In the genomic region with DNA sequence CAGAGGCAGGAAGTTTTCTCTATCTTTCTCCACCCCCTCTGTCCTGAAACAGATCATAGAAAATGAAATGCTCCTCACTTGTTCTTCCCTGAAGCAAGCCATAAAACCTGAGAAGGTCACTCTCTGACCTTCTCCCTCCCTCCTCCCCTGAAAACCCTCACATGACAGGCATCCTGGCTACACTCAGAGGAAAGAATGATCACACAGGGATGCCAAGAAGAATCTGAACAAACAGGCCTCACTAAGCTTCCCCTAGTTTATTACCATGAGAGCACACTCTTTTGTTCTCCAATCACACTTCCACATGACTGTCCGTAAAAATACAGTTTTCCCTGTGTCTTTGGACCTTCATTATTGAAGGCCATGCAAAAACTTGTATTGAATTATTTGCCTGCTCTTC, we compare ENCODE assay signal across 20 cellular contexts.
DNase-seq lines count a peak whose midpoint lies in the region; ATAC-seq and TF ChIP-seq lines count a peak whose summit lies in the region.
"Had no signal": no experiment of that assay in that cellular context is flagged by ENCODE, and none has a peak within 500 bp of the region (broad histone marks: within the 10 kb centered on the region; RNA-seq: fewer than 3 reads in every experiment).

No MANE protein-coding gene starts in this region.

- no peak overlapping the region for H3K4me2 ChIP-seq in hepatocyte

- H3K27ac Mint-ChIP-seq in Caco-2 (ENCODE audit: unreplicated experiment) (peak overlapping the region; percentile 90), brain (peak overlapping the region in 4 of 5 experiments; percentile 73 to 90 (median 84))
- H3K27ac Mint-ChIP-seq: activated CD4-positive, alpha-beta T cell treated with anti-CD3 and anti-CD28 coated beads, Interleukin-2, amount 10 ng/mL, durations not matched to agents 7 days and 5 days; activated naive CD8-positive, alpha-beta T cell treated with anti-CD3 and anti-CD28 coated beads, Interleukin-2, amount 50 U/mL, for 24 hours; dendritic cell treated with granulocyte-macrophage colony-stimulating factor and Interleukin-4, amounts not matched to agents 40 ng/mL and 50 ng/mL, for 4 days; IgD-negative memory B cell had no signal

- H3K36me3 Mint-ChIP-seq in Caco-2 (ENCODE audit: insufficient read depth, unreplicated experiment) (peaks cover 6% of the 10 kb centered on the region), brain (no peaks in the 10 kb centered on the region)
- H3K36me3 Mint-ChIP-seq: CD14-positive monocyte, IgD-negative memory B cell had no signal

- H3K36me3 ChIP-seq in Caco-2 (ENCODE audit: control insufficient read depth, insufficient read depth, low read length) (no peaks in the 10 kb centered on the region), hepatocyte (replicated peaks; ENCODE audit: insufficient read depth, low read depth) (no peaks in the 10 kb centered on the region), rectal smooth muscle tissue (ENCODE audit: control insufficient read depth, insufficient read depth, low read length) (no peaks in the 10 kb centered on the region)
- H3K36me3 ChIP-seq: breast epithelium, gastroesophageal sphincter, neutrophil had no signal

- H3K9me2 ChIP-seq in hepatocyte (replicated peaks; ENCODE audit: insufficient read depth): no peaks in the 10 kb centered on the region

- H3K27ac ChIP-seq in hepatocyte: peak overlapping the region; percentile 81
- H3K27ac ChIP-seq in rectal smooth muscle tissue (ENCODE audit: low read depth, low read length): peak overlapping the region; percentile 82
- H3K27ac ChIP-seq: breast epithelium, neutrophil, psoas muscle had no signal

- no TSS peak for BruUV-seq in Caco-2 (replicated peaks; lab: Mats Ljungman, UMichigan)

- 39% methylated on average over 1 of the region's 1 CpG for WGBS in hepatocyte (ENCODE audit: low lambda C conversion rate, missing lambda C conversion rate)

- H3K9me3 Mint-ChIP-seq in Caco-2 (ENCODE audit: unreplicated experiment): peaks cover 18% of the 10 kb centered on the region
- H3K9me3 Mint-ChIP-seq in brain: peaks cover 0 to 12% (median 4%) of the 10 kb centered on the region in 5 experiments
- H3K9me3 Mint-ChIP-seq: activated CD4-positive, alpha-beta T cell treated with anti-CD3 and anti-CD28 coated beads, Interleukin-2, amount 10 ng/mL, durations not matched to agents 7 days and 5 days; activated naive CD8-positive, alpha-beta T cell treated with anti-CD3 and anti-CD28 coated beads, Interleukin-2, amount 50 U/mL, for 24 hours; dendritic cell treated with granulocyte-macrophage colony-stimulating factor and Interleukin-4, amounts not matched to agents 40 ng/mL and 50 ng/mL, for 4 days had no signal

- H3K9me3 ChIP-seq in Caco-2 (peaks cover 13% of the 10 kb centered on the region), hepatocyte (ENCODE audit: low read depth) (no peaks in the 10 kb centered on the region)
- H3K9me3 ChIP-seq: breast epithelium, gastroesophageal sphincter, neutrophil, psoas muscle had no signal

- no peaks in the 10 kb centered on the region for H3K27me3 Mint-ChIP-seq in Caco-2 (ENCODE audit: insufficient read depth, unreplicated experiment)
- peaks cover 5% of the 10 kb centered on the region for H3K27me3 Mint-ChIP-seq in brain

- H3K4me1 Mint-ChIP-seq in Caco-2 (ENCODE audit: low read depth, unreplicated experiment): peaks cover 14% of the 10 kb centered on the region
- H3K4me1 Mint-ChIP-seq in brain: peaks cover 44% of the 10 kb centered on the region
- H3K4me1 Mint-ChIP-seq: activated CD4-positive, alpha-beta T cell treated with anti-CD3 and anti-CD28 coated beads, Interleukin-2, amount 10 ng/mL, durations not matched to agents 7 days and 5 days; activated naive CD8-positive, alpha-beta T cell treated with anti-CD3 and anti-CD28 coated beads, Interleukin-2, amount 50 U/mL, for 24 hours; CD14-positive monocyte had no signal

- POLR2A ChIA-PET in Caco-2 (lab: Charles Lee): no interaction called here

- no peak overlapping the region for H3K9ac ChIP-seq in rectal smooth muscle tissue (ENCODE audit: low read length)

- no peak overlapping the region for H2AFZ ChIP-seq in hepatocyte

- H3K4me1 ChIP-seq in Caco-2 (peaks cover 14% of the 10 kb centered on the region), hepatocyte (ENCODE audit: insufficient read depth) (peaks cover 32% of the 10 kb centered on the region), rectal smooth muscle tissue (ENCODE audit: control insufficient read depth, insufficient read depth, low read length) (peaks cover 20% of the 10 kb centered on the region)
- H3K4me1 ChIP-seq: breast epithelium had no signal

- no peaks in the 10 kb centered on the region for H4K20me1 ChIP-seq in hepatocyte (ENCODE audit: insufficient read depth, poor library complexity, severe bottlenecking)

- H3K4me3 Mint-ChIP-seq in Caco-2 (ENCODE audit: unreplicated experiment) (no peak overlapping the region), brain (peak overlapping the region in 1 of 5 experiments; percentile 11)
- H3K4me3 Mint-ChIP-seq: activated CD4-positive, alpha-beta T cell treated with anti-CD3 and anti-CD28 coated beads, Interleukin-2, amount 10 ng/mL, durations not matched to agents 7 days and 5 days; activated naive CD8-positive, alpha-beta T cell treated with anti-CD3 and anti-CD28 coated beads, Interleukin-2, amount 50 U/mL, for 24 hours; CD14-positive monocyte; dendritic cell treated with granulocyte-macrophage colony-stimulating factor and Interleukin-4, amounts not matched to agents 40 ng/mL and 50 ng/mL, for 4 days; IgD-negative memory B cell had no signal

- H3K4me3 ChIP-seq in Caco-2 (ENCODE audit: low read depth, low read length) (no peak overlapping the region), hepatocyte (no peak overlapping the region), rectal smooth muscle tissue (ENCODE audit: low read length) (no peak overlapping the region)
- H3K4me3 ChIP-seq: breast epithelium, gastroesophageal sphincter, psoas muscle had no signal

- TF ChIP-seq CTCF in Caco-2 (IDR thresholded peaks at IDR 0.05; ENCODE audit: insufficient read depth in 1 of 2, low read depth in 1 of 2, low read length in 1 of 2, severe bottlenecking in 1 of 2, unreplicated experiment in 1 of 2) (no peak), brain (conservative IDR thresholded peaks at IDR 0.05) (no peak), hepatocyte (IDR thresholded peaks at IDR 0.05; ENCODE audit: poor library complexity) (no peak)

- H3K27me3 ChIP-seq in Caco-2 (replicated peaks; ENCODE audit: control insufficient read depth, insufficient read depth, low read length): no peaks in the 10 kb centered on the region
- H3K27me3 ChIP-seq in hepatocyte: peaks cover 5% of the 10 kb centered on the region
- no peaks in the 10 kb centered on the region for H3K27me3 ChIP-seq in rectal smooth muscle tissue (ENCODE audit: control insufficient read depth, insufficient read depth, low read length)
- H3K27me3 ChIP-seq: gastroesophageal sphincter had no signal

- DNase-seq in Caco-2: peak in 1 of 2 experiments; percentile 44
- DNase-seq in hepatocyte (ENCODE audit: low spot score): peak; percentile 69
- DNase-seq in NOMO-1 treated with DMSO at 0.1 percent for 48 hours (lab: John Stamatoyannopoulos, UW; ENCODE audit: unreplicated experiment): no peak
- DNase-seq in NCI-H187 treated with DMSO at 0.1 percent for 48 hours (lab: John Stamatoyannopoulos, UW): no peak
- DNase-seq in glomerular visceral epithelial cell (ENCODE audit: extremely low spot score): no peak
- DNase-seq: activated CD4-positive, alpha-beta T cell treated with anti-CD3 and anti-CD28 coated beads, Interleukin-2, amount 10 ng/mL, durations not matched to agents 7 days and 5 days; activated effector memory CD4-positive, alpha-beta T cell treated with anti-CD3 and anti-CD28 coated beads, Interleukin-2, amount 50 U/mL, for 16 hours; activated naive CD8-positive, alpha-beta T cell treated with anti-CD3 and anti-CD28 coated beads, Interleukin-2, amount 50 U/mL, for 24 hours; NCI-H1436 treated with DMSO at 0.1 percent for 48 hours; psoas muscle had no signal

- CTCF ChIA-PET in Caco-2 (lab: Charles Lee): no interaction called here

- ATAC-seq in HG03442 (IDR thresholded peaks at IDR 0.05; ENCODE audit: unreplicated experiment): no peak
- ATAC-seq: activated naive CD8-positive, alpha-beta T cell treated with anti-CD3 and anti-CD28 coated beads, Interleukin-2, amount 50 U/mL, for 24 hours; gastroesophageal sphincter; left colon had no signal

- H3K79me2 ChIP-seq in hepatocyte: no peaks in the 10 kb centered on the region

- intact Hi-C loops in Caco-2 (cut with micrococcal nuclease; ENCODE audit: unreplicated experiment): no loop called here
